ENCODE assay signal across 8 cellular contexts in the genomic region with DNA sequence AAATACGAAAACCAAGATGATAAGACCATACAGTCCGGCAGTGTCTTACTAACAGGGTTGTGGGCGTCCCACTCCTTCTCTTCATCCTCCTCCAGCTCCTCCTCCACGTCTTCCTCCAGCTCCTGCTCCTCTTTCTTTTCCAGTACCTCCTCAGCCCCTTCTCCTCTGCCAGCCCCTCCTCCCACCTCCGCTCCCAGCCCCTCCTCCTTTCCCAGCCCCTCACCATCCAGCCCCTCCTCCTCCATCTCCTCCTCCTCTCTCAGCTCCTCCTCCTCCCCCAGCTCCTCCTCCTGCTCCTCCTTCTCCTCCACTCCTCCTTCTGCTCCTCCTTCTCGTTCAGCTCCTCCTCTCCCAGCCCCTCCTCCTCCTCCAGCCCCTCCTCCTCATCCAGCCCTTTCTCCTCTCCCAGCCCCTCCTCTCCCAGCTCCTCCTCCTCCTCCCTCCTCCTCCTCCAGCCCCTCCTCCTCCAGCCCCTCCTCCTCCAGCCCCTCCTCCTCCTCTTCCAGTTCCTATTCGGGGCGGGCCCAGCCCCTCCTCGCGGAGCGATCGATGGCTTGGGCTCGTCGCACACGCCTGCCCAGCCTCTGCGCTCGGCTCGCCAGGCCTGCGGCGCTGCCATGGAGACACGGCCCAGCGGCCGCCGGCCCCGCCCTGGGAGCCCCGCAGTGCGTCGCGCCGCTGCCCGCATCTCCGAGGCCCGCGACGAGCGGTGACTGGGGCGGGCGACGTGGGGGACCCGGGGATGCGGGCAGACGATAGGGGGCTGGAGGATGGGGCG. TPM values are rescaled to one million over a fixed set of nuclear protein-coding genes. Genes with fewer than 3 reads are reported as not detected.
DNase-seq lines count a peak whose midpoint lies in the region; ATAC-seq and TF ChIP-seq lines count a peak whose summit lies in the region.

A gene with protein sequence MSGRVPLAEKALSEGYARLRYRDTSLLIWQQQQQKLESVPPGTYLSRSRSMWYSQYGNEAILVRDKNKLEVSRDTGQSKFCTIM (plus strand): TSS at position 654 of the 778 bp plus-strand sequence. CDS start 1,267 bp downstream, outside the sequence.

- 0 out of 2 replicates have a peak, but pooled peaks cover 4% of the 10 kb centered on the region for H3K4me1 ChIP-seq in Caco-2
- peaks cover 3% of the 10 kb centered on the region; the same call in 1 of the 2 replicates for H3K4me1 ChIP-seq in IMR-90 (ENCODE audit: control insufficient read depth, insufficient read depth, low read length)
- peaks cover 15% of the 10 kb centered on the region for H3K4me1 ChIP-seq in mononuclear cell (ENCODE audit: insufficient read depth, low read length)

- 0% methylated on average over 9 of the region's 43 CpGs; no CpG with 5 or more reads in 1 of the 2 experiments for WGBS in IMR-90 (ENCODE audit: extremely low coverage in 2 of 2, insufficient read length in 1 of 2), 2 experiments

- H2AK5ac ChIP-seq in IMR-90 (ENCODE audit: low read depth, low read length): peak within 1 kb of the TSS; percentile 80; the same call in 1 of the 2 replicates

- H2BK120ac ChIP-seq in IMR-90 (ENCODE audit: low read depth, low read length): peak within 1 kb of the TSS; percentile 72

- no peak for TF ChIP-seq RAD21 in IMR-90 (IDR thresholded peaks at IDR 0.05; ENCODE audit: low read length)

- H3K27ac ChIP-seq in IMR-90 (ENCODE audit: insufficient read depth, low read length): peak within 1 kb of the TSS; percentile 57

- peak; percentile 95 to 99 for DNase-seq in Caco-2
- peak; percentile 99 for DNase-seq in IMR-90
- DNase-seq in OCI-M2 (lab: John Stamatoyannopoulos, UW; ENCODE audit: unreplicated experiment): peak; percentile 40
- DNase-seq in activated T-cell treated with anti-CD3 and anti-CD28 coated beads for 24 hours (ENCODE audit: low read depth): peak; percentile 85
- DNase-seq in epithelial cell of esophagus (ENCODE audit: low read depth): peak; percentile 100
- DNase-seq in stimulated activated CD8-positive, alpha-beta memory T cell treated with anti-CD3 and anti-CD28 coated beads, Interleukin-2, amount 100 ng/mL, for 48 hours (ENCODE audit: low read depth in 2 of 2): peak; percentile 87 to 88

- H3K23ac ChIP-seq in IMR-90 (ENCODE audit: low read depth, low read length): peak within 1 kb of the TSS; percentile 91; the same call in 1 of the 2 replicates

- dilution Hi-C loops in IMR-90 (cut with HindIII; ENCODE audit: low sequenced_read_pairs, unreplicated experiment): loop anchor here (25.0 kb wide), 1 partner anchor 238 kb away; no protein-coding TSS in a partner anchor

- ATAC-seq in GM21526 (IDR thresholded peaks at IDR 0.05; ENCODE audit: low FRiP score, unreplicated experiment): peak; percentile 72
- peak; percentile 99 for ATAC-seq in IMR-90 (ENCODE audit: low read depth)

- in situ Hi-C loops in IMR-90 (cut with MboI; ENCODE audit: low sequenced_read_pairs): no loop called here

- no TSS peak for BruUV-seq in Caco-2 (replicated peaks; lab: Mats Ljungman, UMichigan)
- no TSS peak for BruUV-seq in IMR-90 (replicated peaks; lab: Mats Ljungman, UMichigan)

- H3K27ac Mint-ChIP-seq in Caco-2 (ENCODE audit: unreplicated experiment): peak within 1 kb of the TSS; percentile 35

- no peak within 1 kb of the TSS for H3K18ac ChIP-seq in IMR-90 (ENCODE audit: low read depth, low read length)

- TF ChIP-seq CTCF in Caco-2 (IDR thresholded peaks at IDR 0.05; ENCODE audit: insufficient read depth in 1 of 2, low read depth in 1 of 2, low read length in 1 of 2, severe bottlenecking in 1 of 2, unreplicated experiment in 1 of 2): no peak
- TF ChIP-seq CTCF in IMR-90 (conservative IDR thresholded peaks at IDR 0.05; ENCODE audit: low read depth, low read length): no peak
- TF ChIP-seq CTCF in epithelial cell of esophagus (IDR thresholded peaks at IDR 0.05; ENCODE audit: insufficient read depth, low read depth, low read length, missing control alignments): no peak

- intact Hi-C loops in Caco-2 (cut with micrococcal nuclease; ENCODE audit: unreplicated experiment) (loop anchor here (1.0 kb wide), 1 partner anchor 43 kb away; a partner anchor contains a TSS), IMR-90 (cut with micrococcal nuclease) (no loop called here)

- peaks cover 28% of the 10 kb centered on the region for H3K36me3 Mint-ChIP-seq in Caco-2 (ENCODE audit: insufficient read depth, unreplicated experiment)

- H3K27me3 ChIP-seq in Caco-2 (replicated peaks; ENCODE audit: control insufficient read depth, insufficient read depth, low read length): no peaks in the 10 kb centered on the region
- H3K27me3 ChIP-seq in IMR-90 (ENCODE audit: control insufficient read depth, insufficient read depth, low read length): no peaks in the 10 kb centered on the region
- no peaks in the 10 kb centered on the region for H3K27me3 ChIP-seq in mononuclear cell (ENCODE audit: insufficient read depth, low read length)

- H3K56ac ChIP-seq in IMR-90 (ENCODE audit: extremely low read depth, insufficient read depth, low read length): peak within 1 kb of the TSS; percentile 44; the same call in 1 of the 2 replicates

- peak within 1 kb of the TSS; percentile 89 for H3K4me2 ChIP-seq in IMR-90 (ENCODE audit: low read depth, low read length)

- peak within 1 kb of the TSS; percentile 76 for H3K4ac ChIP-seq in IMR-90 (ENCODE audit: low read depth, low read length)

- CTCF ChIA-PET in Caco-2 (lab: Charles Lee) (interaction anchor here (0.6 to 1.9 kb wide), 8 partner anchors 26 to 1082 kb away, joined by 3 to 13 read pairs (median 5); a partner anchor contains a TSS), IMR-90 (lab: Yijun Ruan, JAX) (no interaction called here)

- peak within 1 kb of the TSS; percentile 72 for H3K9ac ChIP-seq in IMR-90 (ENCODE audit: low read depth, low read length)

- H3K9me3 ChIP-seq in Caco-2: no peaks in the 10 kb centered on the region
- H3K9me3 ChIP-seq in IMR-90 (ENCODE audit: control insufficient read depth, insufficient read depth, low read length): no peaks in the 10 kb centered on the region
- no peaks in the 10 kb centered on the region for H3K9me3 ChIP-seq in mononuclear cell (ENCODE audit: low read depth, low read length)

- H3K9me1 ChIP-seq in IMR-90 (ENCODE audit: insufficient read depth, low read length): peaks cover 2% of the 10 kb centered on the region; the same call in 1 of the 2 replicates

- POLR2A ChIA-PET in Caco-2 (lab: Charles Lee) (interaction anchor here (0.6 to 1.1 kb wide), 6 partner anchors 10 to 566 kb away, joined by 3 to 6 read pairs (median 4); a partner anchor contains a TSS), IMR-90 (lab: Charles Lee; ENCODE audit: unreplicated experiment) (interaction anchor here (0.6 kb wide), 1 partner anchor 261 kb away, joined by 4 read pairs; no protein-coding TSS in a partner anchor)

- H3K14ac ChIP-seq in IMR-90 (replicated peaks; ENCODE audit: low read depth, low read length): peak within 1 kb of the TSS; percentile 94

- H4K20me1 ChIP-seq in IMR-90 (ENCODE audit: insufficient read depth, low read length): no peaks in the 10 kb centered on the region

- peak within 1 kb of the TSS; percentile 38 for H2BK5ac ChIP-seq in IMR-90 (ENCODE audit: low read depth, low read length, poor library complexity, severe bottlenecking)

- H3K4me3 ChIP-seq in Caco-2 (ENCODE audit: low read depth, low read length): peak within 1 kb of the TSS; percentile 87
- peak within 1 kb of the TSS; percentile 86 for H3K4me3 ChIP-seq in IMR-90 (ENCODE audit: insufficient read depth, low read depth, low read length)
- peak within 1 kb of the TSS; percentile 75 for H3K4me3 ChIP-seq in epithelial cell of esophagus (ENCODE audit: low read length)
- H3K4me3 ChIP-seq in mononuclear cell (ENCODE audit: low read length): peak within 1 kb of the TSS; percentile 52

- peak within 1 kb of the TSS; percentile 74 to 98 for H4K8ac ChIP-seq in IMR-90 (ENCODE audit: low read depth in 2 of 2, low read length in 2 of 2)

- H2AK9ac ChIP-seq in IMR-90 (replicated peaks; ENCODE audit: low read depth, low read length, poor library complexity): peak within 1 kb of the TSS; percentile 88

- H2AFZ ChIP-seq in IMR-90 (replicated peaks; ENCODE audit: low read length, poor library complexity): peak within 1 kb of the TSS; percentile 98

- no peaks in the 10 kb centered on the region for H3K4me1 Mint-ChIP-seq in Caco-2 (ENCODE audit: low read depth, unreplicated experiment)

- H4K91ac ChIP-seq in IMR-90 (ENCODE audit: insufficient read depth, low read depth, low read length): peak within 1 kb of the TSS; percentile 75; the same call in 1 of the 2 replicates

- peak within 1 kb of the TSS; percentile 75 for H3K4me3 Mint-ChIP-seq in Caco-2 (ENCODE audit: unreplicated experiment)

- H2BK15ac ChIP-seq in IMR-90 (ENCODE audit: low read depth, low read length): peak within 1 kb of the TSS; percentile 63; the same call in 1 of the 3 replicates

- H3K36me3 ChIP-seq in Caco-2 (ENCODE audit: control insufficient read depth, insufficient read depth, low read length) (peaks cover 1% of the 10 kb centered on the region; the same call in 1 of the 2 replicates), IMR-90 (ENCODE audit: control insufficient read depth, insufficient read depth, low read length) (peaks cover 17% of the 10 kb centered on the region; the same call in 1 of the 2 replicates)

- no peak for TF ChIP-seq POLR2A in IMR-90 (IDR thresholded peaks at IDR 0.05; ENCODE audit: low read depth, low read length)

- H2BK20ac ChIP-seq in IMR-90 (ENCODE audit: low read depth, low read length): peak within 1 kb of the TSS; percentile 57; the same call in 1 of the 2 replicates

- peak within 1 kb of the TSS; percentile 75; the same call in 1 of the 2 replicates for H4K5ac ChIP-seq in IMR-90 (ENCODE audit: low read depth, low read length)

- H3K27me3 Mint-ChIP-seq in Caco-2 (ENCODE audit: insufficient read depth, unreplicated experiment): no peaks in the 10 kb centered on the region

- peaks cover 0 to 19% of the 10 kb centered on the region in 2 experiments; a peak in 3 of 4 replicates for H3K79me1 ChIP-seq in IMR-90 (ENCODE audit: low read depth in 1 of 2, low read length in 2 of 2)

- H3K9me3 Mint-ChIP-seq in Caco-2 (ENCODE audit: unreplicated experiment): no peaks in the 10 kb centered on the region

TF ChIP-seq in IMR-90, 13 proteins besides CTCF, POLR2A, EP300 and RAD21:
- no peak for TF ChIP-seq SMC3 (IDR thresholded peaks at IDR 0.05; ENCODE audit: low read depth, low read length)
- TF ChIP-seq RCOR1 (IDR thresholded peaks at IDR 0.05; ENCODE audit: insufficient replicate concordance, low read length): no peak
- TF ChIP-seq BHLHE40 (IDR thresholded peaks at IDR 0.05; ENCODE audit: low read depth, low read length): peak; percentile 8; the same call in 1 of the 2 replicates
- peak; percentile 81 for TF ChIP-seq MXI1 (IDR thresholded peaks at IDR 0.05; ENCODE audit: borderline replicate concordance, low read depth, low read length)
- TF ChIP-seq MAZ (IDR thresholded peaks at IDR 0.05; ENCODE audit: borderline replicate concordance, low read depth, low read length): peak; percentile 99

RNA-seq across cellular contexts. Expression of the gene that starts here (rescaled TPM):
- total RNA-seq in Caco-2 (2022): 9.1 and 9.4 TPM in 2 replicates
- total RNA-seq in IMR-90 (2012; rRNA removed): 15.3 and 15.8 TPM in 2 replicates
- polyA plus RNA-seq in IMR-90 (2012; rRNA removed): 19.3 and 20.7 TPM in 2 replicates
- 13.9 and 14.8 TPM in 2 replicates for polyA plus RNA-seq in IMR-90 (2012; cell fraction: cytosol; rRNA removed)
- 9.0 and 16.2 TPM in 2 replicates for polyA plus RNA-seq in IMR-90 (2012; cell fraction: nucleus; rRNA removed; ENCODE audit: low replicate concordance)
- 3.6 TPM for total RNA-seq in mononuclear cell

Comparison
In these comparisons a context has a peak if more than half of its experiments do, and no peak if none do; other contexts are left out.
1. Peak in every context shown above with its lines: DNase-seq, ATAC-seq, H3K4me3 ChIP-seq and H3K27ac ChIP-seq.
2. DNase-seq: peak in every context shown above with its lines; median percentile 100 in epithelial cell of esophagus; 99 in IMR-90; 97 in Caco-2; 88 in stimulated activated CD8-positive, alpha-beta memory T cell treated with anti-CD3 and anti-CD28 coated beads, Interleukin-2, amount 100 ng/mL, for 48 hours; 85 in activated T-cell treated with anti-CD3 and anti-CD28 coated beads for 24 hours; 40 in OCI-M2.